20 cellular contexts compared by ENCODE assay signal in genomic region chr2:170991398-170992185, GRCh38.
DNase-seq lines count a peak whose midpoint lies in the region; ATAC-seq and TF ChIP-seq lines count a peak whose summit lies in the region.
"Had no signal": no experiment of that assay in that cellular context is flagged by ENCODE, and none has a peak within 500 bp of the region (broad histone marks: within the 10 kb centered on the region; RNA-seq: fewer than 3 reads in every experiment).

No MANE protein-coding gene starts in this region.

- no peak overlapping the region for H3K4me3 Mint-ChIP-seq in activated naive CD8-positive, alpha-beta T cell
- H3K4me3 Mint-ChIP-seq in activated naive CD8-positive, alpha-beta T cell treated with anti-CD3 and anti-CD28 coated beads, Interleukin-2, amount 50 U/mL, for 24 hours = no peak overlapping the region
- H3K4me3 Mint-ChIP-seq in central memory CD8-positive, alpha-beta T cell = no peak overlapping the region
- no peak overlapping the region for H3K4me3 Mint-ChIP-seq in type B pancreatic cell
- H3K4me3 Mint-ChIP-seq in CD8-positive, alpha-beta memory T cell = no peak overlapping the region
- H3K4me3 Mint-ChIP-seq: activated naive CD8-positive, alpha-beta T cell treated with anti-CD3 and anti-CD28 coated beads for 36 hours; CD4-positive, alpha-beta memory T cell had no signal

- no peak overlapping the region for H2AFZ ChIP-seq in OCI-LY1 (ENCODE audit: low read length)

- H3K27me3 ChIP-seq in OCI-LY1 (ENCODE audit: insufficient read depth, low read length) = no peaks in the 10 kb centered on the region
- no peaks in the 10 kb centered on the region for H3K27me3 ChIP-seq in CD8-positive, alpha-beta memory T cell (ENCODE audit: insufficient read depth, low read length, poor library complexity, severe bottlenecking)
- H3K27me3 ChIP-seq: upper lobe of left lung had no signal

- ATAC-seq in activated naive CD8-positive, alpha-beta T cell treated with anti-CD3 and anti-CD28 coated beads, Interleukin-2, amount 50 U/mL, for 24 hours = no peak
- no peak for ATAC-seq in central memory CD8-positive, alpha-beta T cell (replicated peaks; ENCODE audit: extremely low read depth, poor library complexity, severe bottlenecking)
- ATAC-seq in GM18907 (IDR thresholded peaks at IDR 0.05; ENCODE audit: unreplicated experiment) (no peak), HG03095 (IDR thresholded peaks at IDR 0.05; ENCODE audit: unreplicated experiment) (no peak)
- ATAC-seq: right cardiac atrium; SK-N-SH treated with all-trans-retinoic acid at 6 μM for 48 hours; stimulated activated naive CD8-positive, alpha-beta T cell treated with anti-CD3 and anti-CD28 coated beads, Interleukin-15, Interleukin-2, amounts not matched to agents 100 U/mL and 50 U/mL, for 24 hours had no signal

- no peaks in the 10 kb centered on the region for H3K9me2 ChIP-seq in OCI-LY1 (ENCODE audit: low read depth, low read length)

- no peaks in the 10 kb centered on the region for H3K9me3 ChIP-seq in OCI-LY1 (ENCODE audit: low read length)
- no peaks in the 10 kb centered on the region for H3K9me3 ChIP-seq in CD8-positive, alpha-beta memory T cell (ENCODE audit: low read length)
- H3K9me3 ChIP-seq: upper lobe of left lung had no signal

- H3K9ac ChIP-seq in OCI-LY1 (ENCODE audit: low read length) = no peak overlapping the region
- H3K9ac ChIP-seq: KMS-11 had no signal

- POLR2A ChIA-PET in CD8-positive, alpha-beta memory T cell (lab: Charles Lee) = no interaction called here

- CTCF ChIA-PET in CD8-positive, alpha-beta memory T cell (lab: Charles Lee) = no interaction called here

- DNase-seq in activated naive CD8-positive, alpha-beta T cell treated with anti-CD3 and anti-CD28 coated beads, Interleukin-2, amount 50 U/mL, for 24 hours = no peak
- DNase-seq in central memory CD8-positive, alpha-beta T cell (ENCODE audit: low spot score in 2 of 2) = no peak
- no peak for DNase-seq in type B pancreatic cell (ENCODE audit: extremely low spot score, unreplicated experiment)
- no peak for DNase-seq in CD8-positive, alpha-beta memory T cell
- DNase-seq: activated CD4-positive, alpha-beta T cell treated with anti-CD3 and anti-CD28 coated beads, Interleukin-2, amount 50 U/mL, for 4 hours; activated naive CD8-positive, alpha-beta T cell treated with anti-CD3 and anti-CD28 coated beads for 36 hours; CD4-positive, alpha-beta memory T cell; NCI-H1105 treated with DMSO at 0.1 percent for 48 hours; NCI-H2171 treated with DMSO at 0.1 percent for 48 hours; NCI-H82; nucleus accumbens; right cardiac atrium; stimulated activated naive CD8-positive, alpha-beta T cell treated with anti-CD3 and anti-CD28 coated beads, Interleukin-15, Interleukin-2, amounts not matched to agents 100 U/mL and 50 U/mL, for 24 hours; upper lobe of left lung had no signal

- no peak overlapping the region for H3K4me3 ChIP-seq in OCI-LY1 (ENCODE audit: low read depth, low read length, poor library complexity, severe bottlenecking)
- H3K4me3 ChIP-seq in CD8-positive, alpha-beta memory T cell (ENCODE audit: low read length) = no peak overlapping the region
- H3K4me3 ChIP-seq: upper lobe of left lung had no signal

- peaks cover 64% of the 10 kb centered on the region for H3K36me3 ChIP-seq in OCI-LY1 (ENCODE audit: insufficient read depth, low read length)
- peaks cover 6% of the 10 kb centered on the region for H3K36me3 ChIP-seq in CD8-positive, alpha-beta memory T cell (ENCODE audit: insufficient read depth, low read length)

- peaks cover 14% of the 10 kb centered on the region for H3K36me3 Mint-ChIP-seq in activated naive CD8-positive, alpha-beta T cell
- peaks cover 33% of the 10 kb centered on the region for H3K36me3 Mint-ChIP-seq in activated naive CD8-positive, alpha-beta T cell treated with anti-CD3 and anti-CD28 coated beads, Interleukin-2, amount 50 U/mL, for 24 hours (ENCODE audit: low read depth)
- H3K36me3 Mint-ChIP-seq in central memory CD8-positive, alpha-beta T cell (ENCODE audit: insufficient read depth) = peaks cover 23% of the 10 kb centered on the region
- H3K36me3 Mint-ChIP-seq in type B pancreatic cell = peaks cover 16% of the 10 kb centered on the region
- peaks cover 0 to 54% (median 11%) of the 10 kb centered on the region in 3 donors for H3K36me3 Mint-ChIP-seq in CD8-positive, alpha-beta memory T cell

- H4K20me1 ChIP-seq in OCI-LY1 (ENCODE audit: insufficient read depth, low read length) = no peaks in the 10 kb centered on the region

- H3K79me2 ChIP-seq in OCI-LY1 (ENCODE audit: insufficient read depth, low read length) = no peaks in the 10 kb centered on the region

- no peaks in the 10 kb centered on the region for H3K27me3 Mint-ChIP-seq in activated naive CD8-positive, alpha-beta T cell
- H3K27me3 Mint-ChIP-seq in activated naive CD8-positive, alpha-beta T cell treated with anti-CD3 and anti-CD28 coated beads, Interleukin-2, amount 50 U/mL, for 24 hours = no peaks in the 10 kb centered on the region
- H3K27me3 Mint-ChIP-seq in central memory CD8-positive, alpha-beta T cell = no peaks in the 10 kb centered on the region
- no peaks in the 10 kb centered on the region for H3K27me3 Mint-ChIP-seq in type B pancreatic cell
- H3K27me3 Mint-ChIP-seq in CD8-positive, alpha-beta memory T cell = no peaks in the 10 kb centered on the region
- H3K27me3 Mint-ChIP-seq: activated naive CD8-positive, alpha-beta T cell treated with anti-CD3 and anti-CD28 coated beads for 36 hours; CD4-positive, alpha-beta memory T cell had no signal

- H3F3A ChIP-seq in OCI-LY1 (ENCODE audit: insufficient read depth, low read length) = no peaks in the 10 kb centered on the region

- peak overlapping the region; percentile 58 for H3K27ac Mint-ChIP-seq in activated naive CD8-positive, alpha-beta T cell
- H3K27ac Mint-ChIP-seq in activated naive CD8-positive, alpha-beta T cell treated with anti-CD3 and anti-CD28 coated beads, Interleukin-2, amount 50 U/mL, for 24 hours = no peak overlapping the region
- H3K27ac Mint-ChIP-seq in central memory CD8-positive, alpha-beta T cell (ENCODE audit: low read depth) = peak overlapping the region; percentile 25
- no peak overlapping the region for H3K27ac Mint-ChIP-seq in type B pancreatic cell
- peak overlapping the region in 1 of 8 donors; percentile 50 for H3K27ac Mint-ChIP-seq in CD8-positive, alpha-beta memory T cell
- H3K27ac Mint-ChIP-seq: activated naive CD8-positive, alpha-beta T cell treated with anti-CD3 and anti-CD28 coated beads for 36 hours had no signal

- no peaks in the 10 kb centered on the region for H3K4me1 ChIP-seq in OCI-LY1 (ENCODE audit: insufficient read depth, low read length, severe bottlenecking)
- H3K4me1 ChIP-seq in CD8-positive, alpha-beta memory T cell (ENCODE audit: insufficient read depth, low read length) = no peaks in the 10 kb centered on the region
- H3K4me1 ChIP-seq: upper lobe of left lung had no signal

- H3K27ac ChIP-seq in OCI-LY1 (ENCODE audit: low read depth, low read length, poor library complexity, severe bottlenecking) = no peak overlapping the region
- no peak overlapping the region for H3K27ac ChIP-seq in CD8-positive, alpha-beta memory T cell (ENCODE audit: low read depth, low read length)
- H3K27ac ChIP-seq: KMS-11, upper lobe of left lung had no signal

- TF ChIP-seq CTCF in OCI-LY1 (IDR thresholded peaks at IDR 0.05; ENCODE audit: low read length) (peak; percentile 21; the same call in 1 of the 2 replicates), type B pancreatic cell (conservative IDR thresholded peaks at IDR 0.05) (peak; percentile 13)

- H3K9me3 Mint-ChIP-seq in activated naive CD8-positive, alpha-beta T cell (ENCODE audit: low read depth) = no peaks in the 10 kb centered on the region
- H3K9me3 Mint-ChIP-seq in activated naive CD8-positive, alpha-beta T cell treated with anti-CD3 and anti-CD28 coated beads, Interleukin-2, amount 50 U/mL, for 24 hours = no peaks in the 10 kb centered on the region
- no peaks in the 10 kb centered on the region for H3K9me3 Mint-ChIP-seq in central memory CD8-positive, alpha-beta T cell
- no peaks in the 10 kb centered on the region for H3K9me3 Mint-ChIP-seq in type B pancreatic cell
- no peaks in the 10 kb centered on the region for H3K9me3 Mint-ChIP-seq in CD8-positive, alpha-beta memory T cell
- H3K9me3 Mint-ChIP-seq: activated naive CD8-positive, alpha-beta T cell treated with anti-CD3 and anti-CD28 coated beads for 36 hours; CD4-positive, alpha-beta memory T cell had no signal

- no peak overlapping the region for H3K4me2 ChIP-seq in OCI-LY1 (ENCODE audit: low read length)
- H3K4me2 ChIP-seq: KMS-11 had no signal

- H3K4me1 Mint-ChIP-seq in activated naive CD8-positive, alpha-beta T cell (ENCODE audit: low read depth) = peaks cover 3% of the 10 kb centered on the region
- no peaks in the 10 kb centered on the region for H3K4me1 Mint-ChIP-seq in activated naive CD8-positive, alpha-beta T cell treated with anti-CD3 and anti-CD28 coated beads, Interleukin-2, amount 50 U/mL, for 24 hours
- no peaks in the 10 kb centered on the region for H3K4me1 Mint-ChIP-seq in central memory CD8-positive, alpha-beta T cell
- H3K4me1 Mint-ChIP-seq in type B pancreatic cell (ENCODE audit: unreplicated experiment) = no peaks in the 10 kb centered on the region
- no peaks in the 10 kb centered on the region for H3K4me1 Mint-ChIP-seq in CD8-positive, alpha-beta memory T cell

Comparison
In these comparisons a context has a peak if more than half of its experiments do, and no peak if none do; other contexts are left out.
1. H3K27ac Mint-ChIP-seq: peak in activated naive CD8-positive, alpha-beta T cell (single experiment) and central memory CD8-positive, alpha-beta T cell (single experiment); none in activated naive CD8-positive, alpha-beta T cell treated with anti-CD3 and anti-CD28 coated beads, Interleukin-2, amount 50 U/mL, for 24 hours (single experiment) and type B pancreatic cell (single experiment).